ENCODE assay signal across 10 cellular contexts in genomic region chr11:3853545-3853842, GRCh38. TPM values are rescaled to one million over a fixed set of nuclear protein-coding genes. Genes with fewer than 3 reads are reported as not detected.
DNase-seq lines count a peak whose midpoint lies in the region; ATAC-seq and TF ChIP-seq lines count a peak whose summit lies in the region.
"Had no signal": no experiment of that assay in that cellular context is flagged by ENCODE, and none has a peak within 500 bp of the region (broad histone marks: within the 10 kb centered on the region; RNA-seq: fewer than 3 reads in every experiment).

No MANE protein-coding gene starts in this region.

- H3K27ac ChIP-seq in KMS-11: peak overlapping the region; percentile 94
- H3K27ac ChIP-seq in neuronal stem cell (replicated peaks; ENCODE audit: low read length): no peak overlapping the region

- no peak overlapping the region for H3K23ac ChIP-seq in neuronal stem cell (ENCODE audit: low read depth, low read length, poor library complexity)

- H3K27me3 Mint-ChIP-seq in CD14-positive monocyte (ENCODE audit: low read depth in 3 of 3): peaks cover 0 to 2% (median 0%) of the 10 kb centered on the region in 3 donors
- no peaks in the 10 kb centered on the region for H3K27me3 Mint-ChIP-seq in activated naive CD8-positive, alpha-beta T cell treated with anti-CD3 and anti-CD28 coated beads for 36 hours

- no peak overlapping the region for H3K4me3 Mint-ChIP-seq in CD14-positive monocyte
- peak overlapping the region; percentile 86 for H3K4me3 Mint-ChIP-seq in activated naive CD8-positive, alpha-beta T cell treated with anti-CD3 and anti-CD28 coated beads for 36 hours

- intact Hi-C loops in CD14-positive monocyte (cut with micrococcal nuclease) (no loop called here), sciatic nerve (cut with DNase I) (no loop called here)

- H3K4me3 ChIP-seq in KMS-11 (IDR thresholded peaks at IDR 0.05; ENCODE audit: insufficient read depth, low read depth, low read length) (no peak overlapping the region), neuronal stem cell (ENCODE audit: low read length in 2 of 2) (no peak overlapping the region), HAP-1 (no peak overlapping the region)
- H3K4me3 ChIP-seq: pancreas had no signal

- ATAC-seq in HG02798 (IDR thresholded peaks at IDR 0.05; ENCODE audit: poor library complexity, unreplicated experiment) (no peak), sciatic nerve (no peak)
- ATAC-seq: pancreas had no signal

- no peak overlapping the region for H3K18ac ChIP-seq in neuronal stem cell (ENCODE audit: low read length)

- TF ChIP-seq CTCF in CD14-positive monocyte (IDR thresholded peaks at IDR 0.05) (no peak), KMS-11 (conservative IDR thresholded peaks at IDR 0.05; ENCODE audit: low read depth, low read length) (no peak)

- H3K9me3 Mint-ChIP-seq in CD14-positive monocyte: no peaks in the 10 kb centered on the region
- no peaks in the 10 kb centered on the region for H3K9me3 Mint-ChIP-seq in activated naive CD8-positive, alpha-beta T cell treated with anti-CD3 and anti-CD28 coated beads for 36 hours

- H2BK120ac ChIP-seq in neuronal stem cell (ENCODE audit: low read depth, low read length): no peak overlapping the region

- in situ Hi-C loops in HAP-1 (cut with MboI; ENCODE audit: low sequenced_read_pairs): no loop called here

- H3K79me1 ChIP-seq in neuronal stem cell (ENCODE audit: low read depth, low read length): peaks cover 2% of the 10 kb centered on the region

- peaks cover 40% of the 10 kb centered on the region for H3K4me1 Mint-ChIP-seq in CD14-positive monocyte
- peaks cover 45% of the 10 kb centered on the region for H3K4me1 Mint-ChIP-seq in activated naive CD8-positive, alpha-beta T cell treated with anti-CD3 and anti-CD28 coated beads for 36 hours

- H3K36me3 ChIP-seq in KMS-11 (ENCODE audit: insufficient read depth) (no peaks in the 10 kb centered on the region), neuronal stem cell (replicated peaks in 1 of 2; ENCODE audit: control insufficient read depth in 2 of 2, insufficient read depth in 2 of 2, low read length in 2 of 2) (no peaks in the 10 kb centered on the region), HAP-1 (replicated peaks) (no peaks in the 10 kb centered on the region)
- H3K36me3 ChIP-seq: pancreas had no signal

- H3K36me3 Mint-ChIP-seq in CD14-positive monocyte: peaks cover 5 to 6% of the 10 kb centered on the region in 2 donors
- peaks cover 15% of the 10 kb centered on the region for H3K36me3 Mint-ChIP-seq in activated naive CD8-positive, alpha-beta T cell treated with anti-CD3 and anti-CD28 coated beads for 36 hours

- no peak overlapping the region for H4K91ac ChIP-seq in neuronal stem cell (ENCODE audit: low read depth, low read length, poor library complexity)

- H3K4ac ChIP-seq in neuronal stem cell (ENCODE audit: low read length): no peak overlapping the region

- H2BK5ac ChIP-seq in neuronal stem cell (ENCODE audit: low read length): no peak overlapping the region

- H3K27me3 ChIP-seq in KMS-11 (ENCODE audit: insufficient read depth, low read depth) (no peaks in the 10 kb centered on the region), neuronal stem cell (ENCODE audit: control insufficient read depth in 3 of 3, insufficient read depth in 3 of 3, low read depth in 1 of 3, low read length in 3 of 3) (peaks cover 0 to 3% (median 0%) of the 10 kb centered on the region in 3 experiments), HAP-1 (ENCODE audit: low read depth) (no peaks in the 10 kb centered on the region)
- H3K27me3 ChIP-seq: pancreas had no signal

- no peak for DNase-seq in CD14-positive monocyte (ENCODE audit: low spot score)
- no peak for DNase-seq in activated naive CD8-positive, alpha-beta T cell treated with anti-CD3 and anti-CD28 coated beads for 36 hours
- no peak for DNase-seq in neuronal stem cell (ENCODE audit: low spot score)
- no peak for DNase-seq in sciatic nerve (ENCODE audit: low spot score)
- no peak for DNase-seq in anterior cingulate cortex (lab: John Stamatoyannopoulos, UW)
- no peak for DNase-seq in HAP-1 (ENCODE audit: low spot score in 2 of 2)
- DNase-seq: NCI-H2029, pancreas had no signal

- no peak overlapping the region for H3K14ac ChIP-seq in neuronal stem cell (ENCODE audit: low read length)

- no peak overlapping the region for H2BK12ac ChIP-seq in neuronal stem cell (ENCODE audit: low read length)

- H3K4me1 ChIP-seq in KMS-11 (ENCODE audit: low read depth, poor library complexity, severe bottlenecking) (peaks cover 53% of the 10 kb centered on the region), neuronal stem cell (ENCODE audit: control insufficient read depth in 2 of 2, insufficient read depth in 1 of 2, low read depth in 1 of 2, low read length in 2 of 2) (peaks cover 12 to 16% of the 10 kb centered on the region in 2 donors), HAP-1 (peaks cover 18% of the 10 kb centered on the region)

- no peak overlapping the region for H2AK5ac ChIP-seq in neuronal stem cell (ENCODE audit: low read depth, low read length)

- H3K9me3 ChIP-seq in neuronal stem cell (replicated peaks in 1 of 2; ENCODE audit: control insufficient read depth in 2 of 2, insufficient read depth in 1 of 2, low read depth in 1 of 2, low read length in 2 of 2) (no peaks in the 10 kb centered on the region), HAP-1 (no peaks in the 10 kb centered on the region)
- H3K9me3 ChIP-seq: pancreas had no signal

- no peak overlapping the region for H3K9ac ChIP-seq in KMS-11
- no peak overlapping the region for H3K9ac ChIP-seq in neuronal stem cell (ENCODE audit: low read depth, low read length, poor library complexity)

- peak overlapping the region; percentile 86 for H3K4me2 ChIP-seq in KMS-11
- H3K4me2 ChIP-seq in neuronal stem cell (ENCODE audit: insufficient read depth, low read length, poor library complexity, severe bottlenecking): no peak overlapping the region

- no peak overlapping the region for H4K8ac ChIP-seq in neuronal stem cell (ENCODE audit: low read depth, low read length)

- peak overlapping the region; percentile 18 to 99 (median 98) for H3K27ac Mint-ChIP-seq in CD14-positive monocyte
- peak overlapping the region; percentile 97 for H3K27ac Mint-ChIP-seq in activated naive CD8-positive, alpha-beta T cell treated with anti-CD3 and anti-CD28 coated beads for 36 hours

- H3K79me2 ChIP-seq in KMS-11 (ENCODE audit: insufficient read depth, low read depth): peaks cover 28% of the 10 kb centered on the region

- H2AFZ ChIP-seq in KMS-11 (ENCODE audit: low read depth) (peak overlapping the region; percentile 86), neuronal stem cell (ENCODE audit: low read length) (peak overlapping the region; percentile 100)

- no peaks in the 10 kb centered on the region for H4K20me1 ChIP-seq in KMS-11 (ENCODE audit: insufficient read depth)

- H2BK15ac ChIP-seq in neuronal stem cell (ENCODE audit: low read length): no peak overlapping the region

- WGBS in neuronal stem cell (ENCODE audit: extremely low coverage in 2 of 2, insufficient read length in 2 of 2, insufficient replicate concordance in 1 of 2), 2 donors: no CpG with 5 or more reads among the region's 1 CpG

RNA-seq across cellular contexts. Expression of gene STIM1, which starts 2.0 kb away (rescaled TPM):
- 10 to 100 TPM; 14.0 to 21.0 TPM for polyA plus RNA-seq in CD14-positive monocyte
- total RNA-seq in activated naive CD8-positive, alpha-beta T cell treated with anti-CD3 and anti-CD28 coated beads for 36 hours: 10 to 100 TPM; 49.4 to 55.4 TPM
- polyA plus RNA-seq in neuronal stem cell (2013, experiment 1 of 2): 14.7 TPM
- 15.1 TPM for polyA plus RNA-seq in neuronal stem cell (2013, experiment 2 of 2)
- total RNA-seq in sciatic nerve: 49.6 TPM

RNA-seq across cellular contexts. Expression of gene RHOG, which starts 12.7 kb away (rescaled TPM):
- 100 to 1,000 TPM; 315 to 458 TPM for polyA plus RNA-seq in CD14-positive monocyte
- 100 to 1,000 TPM; 183 to 190 TPM for total RNA-seq in activated naive CD8-positive, alpha-beta T cell treated with anti-CD3 and anti-CD28 coated beads for 36 hours
- polyA plus RNA-seq in neuronal stem cell (2013, experiment 1 of 2): 28.1 TPM
- polyA plus RNA-seq in neuronal stem cell (2013, experiment 2 of 2): 26.3 TPM
- 50.6 TPM for total RNA-seq in sciatic nerve

RNA-seq across cellular contexts. Expression of gene PGAP2, which starts 45.1 kb away (rescaled TPM):
- polyA plus RNA-seq in CD14-positive monocyte: 1 to 10 TPM; 5.8 to 6.8 TPM
- total RNA-seq in activated naive CD8-positive, alpha-beta T cell treated with anti-CD3 and anti-CD28 coated beads for 36 hours: 10 to 100 TPM; 35.4 to 35.6 TPM
- 33.5 TPM for polyA plus RNA-seq in neuronal stem cell (2013, experiment 1 of 2)
- 32.9 TPM for polyA plus RNA-seq in neuronal stem cell (2013, experiment 2 of 2)
- 15.8 TPM for total RNA-seq in sciatic nerve

RNA-seq across cellular contexts. Expression of gene NUP98, which starts 56.1 kb away (rescaled TPM):
- polyA plus RNA-seq in CD14-positive monocyte: 10 to 100 TPM; 19.6 to 28.5 TPM
- total RNA-seq in activated naive CD8-positive, alpha-beta T cell treated with anti-CD3 and anti-CD28 coated beads for 36 hours: 100 to 1,000 TPM in 1 of 2 experiments, 10 to 100 TPM in 1; 98.1 to 115 TPM
- 52.1 TPM for polyA plus RNA-seq in neuronal stem cell (2013, experiment 1 of 2)
- polyA plus RNA-seq in neuronal stem cell (2013, experiment 2 of 2): 48.7 TPM
- 93.1 TPM for total RNA-seq in sciatic nerve
